ENCODE assay signal across 9 cellular contexts in the genomic region with DNA sequence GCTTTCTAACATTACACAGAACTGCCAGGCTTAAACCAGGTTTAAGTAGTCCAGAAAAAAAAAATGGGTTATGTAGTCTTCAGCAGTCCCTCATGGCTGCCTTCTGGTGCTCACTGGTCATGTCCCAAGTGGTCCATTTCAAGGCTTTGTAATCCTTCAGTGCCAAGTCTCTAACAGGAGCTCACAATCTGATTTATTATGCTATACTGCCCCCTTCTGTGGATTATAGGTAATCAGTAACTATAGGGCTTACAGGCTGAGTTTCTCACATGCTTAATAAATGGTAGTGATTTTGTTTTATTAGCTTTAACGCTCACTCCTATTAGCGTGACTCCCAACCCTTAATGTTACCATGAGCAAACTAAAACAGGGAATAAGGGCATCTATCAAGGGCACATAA.
DNase-seq lines count a peak whose midpoint lies in the region; FAIRE-seq and TF ChIP-seq lines count a peak whose summit lies in the region.
"Had no signal": no experiment of that assay in that cellular context is flagged by ENCODE, and none has a peak within 500 bp of the region (broad histone marks: within the 10 kb centered on the region; RNA-seq: fewer than 3 reads in every experiment).

No MANE protein-coding gene starts in this region.

- no peaks in the 10 kb centered on the region for H3K79me2 ChIP-seq in astrocyte (ENCODE audit: insufficient read depth, low read length)

- H3K27ac Mint-ChIP-seq in astrocyte (ENCODE audit: unreplicated experiment): no peak overlapping the region

- no peak overlapping the region for H3K4me2 ChIP-seq in astrocyte (ENCODE audit: low read length)

- H3K27me3 ChIP-seq in astrocyte (ENCODE audit: insufficient read depth, low read length) (no peaks in the 10 kb centered on the region), transverse colon (no peaks in the 10 kb centered on the region)

- DNase-seq in ACHN (peak; percentile 28), GM13976 (ENCODE audit: low spot score) (peak; percentile 27), Kasumi-1 (lab: John Stamatoyannopoulos, UW) (peak; percentile 41 to 61), astrocyte (ENCODE audit: low read depth) (peak; percentile 1), lung microvascular endothelial cell (ENCODE audit: low read depth in 2 of 2) (peak; percentile 31 to 60), NCI-H1092 treated with DMSO at 0.1 percent for 48 hours (lab: John Stamatoyannopoulos, UW) (no peak), transverse colon (no peak), NCI-H2029 (lab: John Stamatoyannopoulos, UW) (no peak)

- intact Hi-C loops in transverse colon (cut with DNase I; ENCODE audit: low total_unique reads): no loop called here

- no peak for TF ChIP-seq POLR2A in transverse colon (IDR thresholded peaks at IDR 0.05)

- no peaks in the 10 kb centered on the region for H4K20me1 ChIP-seq in astrocyte (ENCODE audit: insufficient read depth, low read length)

- WGBS in transverse colon (ENCODE audit: low coverage in 1 of 2), 2 donors: 20 to 23% methylated on average over 1 to 2 of the region's 2 CpGs

- no peaks in the 10 kb centered on the region for H3K4me1 Mint-ChIP-seq in astrocyte (ENCODE audit: low read depth, unreplicated experiment)

- no peak overlapping the region for H3K9ac ChIP-seq in astrocyte (ENCODE audit: low read length)

- H3K27ac ChIP-seq in astrocyte (ENCODE audit: low read depth, low read length): no peak overlapping the region
- no peak overlapping the region for H3K27ac ChIP-seq in transverse colon

- no peaks in the 10 kb centered on the region for H3K4me1 ChIP-seq in astrocyte (ENCODE audit: insufficient read depth, low read length)
- H3K4me1 ChIP-seq in transverse colon: no peaks in the 10 kb centered on the region
- H3K4me1 ChIP-seq: HAP-1 had no signal

- H3K36me3 Mint-ChIP-seq in astrocyte (ENCODE audit: low read depth, unreplicated experiment): no peaks in the 10 kb centered on the region

- no peaks in the 10 kb centered on the region for H3K27me3 Mint-ChIP-seq in astrocyte (ENCODE audit: low read depth, unreplicated experiment)

- no peaks in the 10 kb centered on the region for H3K9me3 Mint-ChIP-seq in astrocyte (ENCODE audit: unreplicated experiment)

- peak; percentile 67 for FAIRE-seq in astrocyte (lab: Jason Lieb, UNC)

- H3K36me3 ChIP-seq in astrocyte (ENCODE audit: insufficient read depth, low read length) (no peaks in the 10 kb centered on the region), transverse colon (no peaks in the 10 kb centered on the region)
- H3K36me3 ChIP-seq: HAP-1 had no signal

- in situ Hi-C loops in ACHN (cut with HindIII; ENCODE audit: low pct_ligation_motif_present, low pct_unique_long_range_greater_than_20kb, low sequenced_read_pairs) (no loop called here), GM13976 (cut with MboI; ENCODE audit: low sequenced_read_pairs, unreplicated experiment) (loop anchor here (25.0 kb wide), 2 partner anchors 719 to 1144 kb away; no protein-coding TSS in a partner anchor), transverse colon (cut with MboI; ENCODE audit: low pct_ligation_motif_present in 1 of 4, low pct_unique_long_range_greater_than_20kb in 1 of 4, low sequenced_read_pairs in 3 of 4) (loop anchor here in 1 of 4 donors (25.0 kb wide), 1 partner anchor 1144 kb away; no protein-coding TSS in a partner anchor)

- TF ChIP-seq EP300 in transverse colon (IDR thresholded peaks at IDR 0.05; ENCODE audit: low read depth): no peak

- H3K4me3 ChIP-seq in astrocyte (ENCODE audit: insufficient read depth, low read depth, low read length) (no peak overlapping the region), transverse colon (no peak overlapping the region)
- H3K4me3 ChIP-seq: HAP-1 had no signal

- no peaks in the 10 kb centered on the region for H3K9me3 ChIP-seq in astrocyte (ENCODE audit: insufficient read depth, low read depth, low read length)
- H3K9me3 ChIP-seq in transverse colon: no peaks in the 10 kb centered on the region
- H3K9me3 ChIP-seq: HAP-1 had no signal

- no peak overlapping the region for H3K4me3 Mint-ChIP-seq in astrocyte (ENCODE audit: unreplicated experiment)

- H2AFZ ChIP-seq in astrocyte (ENCODE audit: low read depth, low read length): no peak overlapping the region

- TF ChIP-seq CTCF in GM13976 (IDR thresholded peaks at IDR 0.05; ENCODE audit: borderline replicate concordance, control extremely low read depth, extremely low read depth, insufficient read depth, missing control alignments) (peak; percentile 48), astrocyte (IDR thresholded peaks at IDR 0.05; ENCODE audit: insufficient read depth, low read depth, low read length) (peak; percentile 25), transverse colon (IDR thresholded peaks at IDR 0.05) (peak in 2 of 5 experiments; percentile 8 to 11)

Comparison
In these comparisons a context has a peak if more than half of its experiments do, and no peak if none do; other contexts are left out.
1. DNase-seq: peak in ACHN (single experiment), GM13976 (single experiment), Kasumi-1 (2 of 2), astrocyte (single experiment) and lung microvascular endothelial cell (2 of 2); none in NCI-H1092 treated with DMSO at 0.1 percent for 48 hours (single experiment), transverse colon (single experiment) and NCI-H2029 (single experiment).